In genomic region chr2:603869-604268, GRCh38 we compare ENCODE assay signal across 16 cellular contexts.
"Had no signal": no experiment of that assay in that cellular context is flagged by ENCODE, and none has a peak within 500 bp of the region (broad histone marks: within the 10 kb centered on the region; RNA-seq: fewer than 3 reads in every experiment).

No MANE protein-coding gene starts in this region.

- H3K4me3 Mint-ChIP-seq: activated CD4-positive, alpha-beta T cell treated with anti-CD3 and anti-CD28 coated beads, Interleukin-2, amount 10 ng/mL, durations not matched to agents 24 days and 14 days; central memory CD8-positive, alpha-beta T cell; dendritic cell treated with granulocyte-macrophage colony-stimulating factor and Interleukin-4, amounts not matched to agents 40 ng/mL and 50 ng/mL, for 4 days; natural killer cell; WTC11 had no signal

- H3K27me3 Mint-ChIP-seq: activated CD4-positive, alpha-beta T cell treated with anti-CD3 and anti-CD28 coated beads, Interleukin-2, amount 10 ng/mL, durations not matched to agents 24 days and 14 days; dendritic cell treated with granulocyte-macrophage colony-stimulating factor and Interleukin-4, amounts not matched to agents 40 ng/mL and 50 ng/mL, for 4 days had no signal

- H3K9me3 Mint-ChIP-seq: activated CD4-positive, alpha-beta T cell treated with anti-CD3 and anti-CD28 coated beads, Interleukin-2, amount 10 ng/mL, durations not matched to agents 24 days and 14 days; activated T-helper 2 cell treated with anti-CD3 and anti-CD28 coated beads, Interferon-gamma antibody, Interleukin-2, Interleukin-4, amounts not matched to agents 10 μg/mL and 5 μg/mL and 100 μg/mL, durations not matched to agents 14 hours and 24 hours and 36 hours; central memory CD8-positive, alpha-beta T cell; dendritic cell treated with granulocyte-macrophage colony-stimulating factor and Interleukin-4, amounts not matched to agents 40 ng/mL and 50 ng/mL, for 4 days; natural killer cell; WTC11 had no signal

- H3K36me3 ChIP-seq: right atrium auricular region had no signal

- H3K27me3 ChIP-seq: right atrium auricular region had no signal

- H3K27ac ChIP-seq: right atrium auricular region, skin epidermis had no signal

- H3K9me3 ChIP-seq: right atrium auricular region had no signal

- H3K27ac Mint-ChIP-seq: activated CD4-positive, alpha-beta T cell treated with anti-CD3 and anti-CD28 coated beads, Interleukin-2, amount 10 ng/mL, durations not matched to agents 24 days and 14 days; activated T-helper 2 cell treated with anti-CD3 and anti-CD28 coated beads, Interferon-gamma antibody, Interleukin-2, Interleukin-4, amounts not matched to agents 10 μg/mL and 5 μg/mL and 100 μg/mL, durations not matched to agents 14 hours and 24 hours and 36 hours; dendritic cell treated with granulocyte-macrophage colony-stimulating factor and Interleukin-4, amounts not matched to agents 40 ng/mL and 50 ng/mL, for 4 days; natural killer cell; progenitor cell of endocrine pancreas; WTC11 had no signal

- ATAC-seq: natural killer cell, WTC11 had no signal

- H3K4me3 ChIP-seq: right atrium auricular region, skin epidermis had no signal

- DNase-seq: activated CD4-positive, alpha-beta T cell treated with anti-CD3 and anti-CD28 coated beads, Interleukin-2, amount 10 ng/mL, durations not matched to agents 24 days and 14 days; activated naive CD4-positive, alpha-beta T cell treated with anti-CD3 and anti-CD28 coated beads, Interleukin-2, amount 50 U/mL, for 16 hours; amniotic stem cell; effector memory CD4-positive, alpha-beta T cell; foreskin melanocyte; mesenchymal stem cell; natural killer cell; occipital lobe; SW 1271 had no signal

- H3K4me1 ChIP-seq: right atrium auricular region had no signal

- H3K36me3 Mint-ChIP-seq: natural killer cell, WTC11 had no signal

- H3K4me1 Mint-ChIP-seq: activated CD4-positive, alpha-beta T cell treated with anti-CD3 and anti-CD28 coated beads, Interleukin-2, amount 10 ng/mL, durations not matched to agents 24 days and 14 days; natural killer cell; WTC11 had no signal
